15 cellular contexts compared by ENCODE assay signal in genomic region chr1:226542623-226543103, GRCh38. TPM values are rescaled to one million over a fixed set of nuclear protein-coding genes. Genes with fewer than 3 reads are reported as not detected.
DNase-seq lines count a peak whose midpoint lies in the region; ATAC-seq and TF ChIP-seq lines count a peak whose summit lies in the region.
"Had no signal": no experiment of that assay in that cellular context is flagged by ENCODE, and none has a peak within 500 bp of the region (broad histone marks: within the 10 kb centered on the region; RNA-seq: fewer than 3 reads in every experiment).

No MANE protein-coding gene starts in this region.

- H3K27ac Mint-ChIP-seq in osteocyte (ENCODE audit: unreplicated experiment), result peak overlapping the region; percentile 9
- H3K27ac Mint-ChIP-seq: activated CD4-positive, alpha-beta memory T cell treated with anti-CD3 and anti-CD28 coated beads for 36 hours; activated T-helper 2 cell treated with anti-CD3 and anti-CD28 coated beads, Interferon-gamma antibody, Interleukin-2, Interleukin-4, amounts not matched to agents 10 μg/mL and 5 μg/mL and 100 μg/mL, durations not matched to agents 14 hours and 24 hours and 36 hours; IgD-negative memory B cell had no signal

- peaks cover 38% of the 10 kb centered on the region for H3K27me3 Mint-ChIP-seq in osteocyte (ENCODE audit: unreplicated experiment)

- ATAC-seq in GM21717 (IDR thresholded peaks at IDR 0.05; ENCODE audit: unreplicated experiment), result no peak
- ATAC-seq in GM21576 (IDR thresholded peaks at IDR 0.05; ENCODE audit: unreplicated experiment), result no peak
- no peak for ATAC-seq in HG03439 (IDR thresholded peaks at IDR 0.05; ENCODE audit: unreplicated experiment)
- no peak for ATAC-seq in HG03469 (IDR thresholded peaks at IDR 0.05; ENCODE audit: unreplicated experiment)

- H3K9me3 Mint-ChIP-seq in osteocyte (ENCODE audit: unreplicated experiment), result no peaks in the 10 kb centered on the region
- H3K9me3 Mint-ChIP-seq: activated CD4-positive, alpha-beta memory T cell treated with anti-CD3 and anti-CD28 coated beads for 36 hours; activated T-helper 2 cell treated with anti-CD3 and anti-CD28 coated beads, Interferon-gamma antibody, Interleukin-2, Interleukin-4, amounts not matched to agents 10 μg/mL and 5 μg/mL and 100 μg/mL, durations not matched to agents 14 hours and 24 hours and 36 hours; IgD-negative memory B cell had no signal

- no peak for TF ChIP-seq CTCF in fibroblast of villous mesenchyme (IDR thresholded peaks at IDR 0.05; ENCODE audit: insufficient read depth, low read depth, low read length)
- TF ChIP-seq CTCF in osteocyte (IDR thresholded peaks at IDR 0.05), result no peak

- peak; percentile 97 for DNase-seq in DMS53 (lab: John Stamatoyannopoulos, UW)
- DNase-seq in NCI-H446 treated with DMSO at 0.1 percent for 48 hours (lab: John Stamatoyannopoulos, UW), result peak; percentile 51
- DNase-seq in fibroblast of villous mesenchyme (ENCODE audit: low read depth), result peak; percentile 13
- no peak for DNase-seq in osteocyte (ENCODE audit: extremely low spot score, unreplicated experiment)
- DNase-seq: activated CD4-positive, alpha-beta memory T cell treated with anti-CD3 and anti-CD28 coated beads for 36 hours; effector CD4-positive, alpha-beta T cell; kidney glomerular epithelial cell; NCI-H1930; stimulated activated CD4-positive, alpha-beta T cell treated with anti-CD3 and anti-CD28 coated beads, Interleukin-15, amount 100 ng/mL, for 24 hours had no signal

- H3K4me1 Mint-ChIP-seq in osteocyte (ENCODE audit: unreplicated experiment), result no peaks in the 10 kb centered on the region

- H3K36me3 Mint-ChIP-seq in osteocyte (ENCODE audit: unreplicated experiment), result no peaks in the 10 kb centered on the region
- H3K36me3 Mint-ChIP-seq: activated CD4-positive, alpha-beta memory T cell treated with anti-CD3 and anti-CD28 coated beads for 36 hours; IgD-negative memory B cell had no signal

- no peak overlapping the region for H3K4me3 Mint-ChIP-seq in osteocyte (ENCODE audit: unreplicated experiment)
- H3K4me3 Mint-ChIP-seq: activated CD4-positive, alpha-beta memory T cell treated with anti-CD3 and anti-CD28 coated beads for 36 hours; IgD-negative memory B cell had no signal

- no peak overlapping the region for H3K4me3 ChIP-seq in fibroblast of villous mesenchyme (ENCODE audit: low read depth, low read length)

RNA-seq across cellular contexts. Expression of gene STUM, which starts 5.9 kb away (rescaled TPM):
- total RNA-seq in fibroblast of villous mesenchyme (under 0.01 TPM in 1 of 2 replicates, not detected in the other), osteocyte (0.34 and 0.35 TPM in 2 replicates)
- total RNA-seq: activated CD4-positive, alpha-beta memory T cell treated with anti-CD3 and anti-CD28 coated beads for 36 hours; activated T-helper 2 cell treated with anti-CD3 and anti-CD28 coated beads, Interferon-gamma antibody, Interleukin-2, Interleukin-4, amounts not matched to agents 10 μg/mL and 5 μg/mL and 100 μg/mL, durations not matched to agents 14 hours and 24 hours and 36 hours had no signal
